ENCODE assay signal across 29 cellular contexts in genomic region chr10:70977621-70978020, GRCh38.
"Had no signal": no experiment of that assay in that cellular context is flagged by ENCODE, and none has a peak within 500 bp of the region (broad histone marks: within the 10 kb centered on the region; RNA-seq: fewer than 3 reads in every experiment).

No MANE protein-coding gene starts in this region.

- DNase-seq: naive B cell; naive thymus-derived CD8-positive, alpha-beta T cell; nephron progenitor cell; occipital lobe; ovary; right cardiac atrium; right lobe of liver; sigmoid colon; small intestine; stimulated activated CD4-positive, alpha-beta T cell treated with anti-CD3 and anti-CD28 coated beads, Interleukin-15, amount 100 ng/mL, for 24 hours; stimulated activated CD4-positive, alpha-beta T cell treated with anti-CD3 and anti-CD28 coated beads, Interleukin-2, amount 100 ng/mL, for 24 hours; stimulated activated CD4-positive, alpha-beta T cell treated with anti-CD3 and anti-CD28 coated beads, Interleukin-2, amount 100 ng/mL, for 48 hours; stimulated activated CD4-positive, alpha-beta T cell treated with anti-CD3 and anti-CD28 coated beads, Interleukin-4, amount 100 ng/mL, for 24 hours; stimulated activated naive B cell treated with anti-CD40 and anti-IgM and Interleukin-4, amounts not matched to agents 10 μg/mL and 1 μg/mL and 100 μg/mL, for 72 hours; stimulated activated naive CD4-positive, alpha-beta T cell treated with Interleukin-2 at 50 U/mL for 16 hours; stomach; testis; tibial artery; transverse colon; uterus had no signal

- H3K27me3 ChIP-seq: ovary, right lobe of liver, testis, upper lobe of right lung, uterus had no signal

- H3K36me3 ChIP-seq: ovary, prostate gland, right lobe of liver, sigmoid colon, stomach, suprapubic skin, tibial artery, transverse colon, upper lobe of right lung, uterus had no signal

- H3K9me3 Mint-ChIP-seq: natural killer cell treated with Interleukin-12 subunit alpha and Interleukin-12 subunit beta and Interleukin-15 and Interleukin-18, amount 100 ng/mL, for 72 hours; stimulated activated effector memory CD8-positive, alpha-beta T cell treated with anti-CD3 and anti-CD28 coated beads, Interleukin-12 subunit alpha, Interleukin-12 subunit beta, amount 100 ng/mL, for 72 hours had no signal

- H3K4me1 Mint-ChIP-seq: neural crest cell had no signal

- H3K27ac ChIP-seq: ovary, parathyroid adenoma, prostate gland, right lobe of liver, sigmoid colon, stomach, suprapubic skin, testis, tibial artery, transverse colon, upper lobe of right lung, uterus had no signal

- H3K36me3 Mint-ChIP-seq: naive B cell; naive thymus-derived CD8-positive, alpha-beta T cell; natural killer cell treated with Interleukin-12 subunit alpha and Interleukin-12 subunit beta and Interleukin-15 and Interleukin-18, amount 100 ng/mL, for 72 hours; stimulated activated effector memory CD8-positive, alpha-beta T cell treated with anti-CD3 and anti-CD28 coated beads, Interleukin-12 subunit alpha, Interleukin-12 subunit beta, amount 100 ng/mL, for 72 hours; stimulated activated naive B cell treated with anti-CD40 and anti-IgM and Interleukin-4, amounts not matched to agents 10 μg/mL and 1 μg/mL and 100 μg/mL, for 72 hours; type B pancreatic cell had no signal

- H3K27ac Mint-ChIP-seq: naive B cell; naive thymus-derived CD8-positive, alpha-beta T cell; natural killer cell treated with Interleukin-12 subunit alpha and Interleukin-12 subunit beta and Interleukin-15 and Interleukin-18, amount 100 ng/mL, for 72 hours; nephron progenitor cell; stimulated activated naive B cell treated with anti-CD40 and anti-IgM and Interleukin-4, amounts not matched to agents 10 μg/mL and 1 μg/mL and 100 μg/mL, for 72 hours; stimulated activated naive CD8-positive, alpha-beta T cell treated with anti-CD3 and anti-CD28 coated beads, Interleukin-15, Interleukin-2, amounts not matched to agents 100 ng/mL and 50 ng/mL, for 24 hours; type B pancreatic cell had no signal

- H3K4me3 ChIP-seq: ovary, prostate gland, right lobe of liver, sigmoid colon, stomach, suprapubic skin, testis, tibial artery, transverse colon, upper lobe of right lung, uterus had no signal

- ATAC-seq: naive thymus-derived CD8-positive, alpha-beta T cell; natural killer cell treated with Interleukin-12 subunit alpha and Interleukin-12 subunit beta and Interleukin-15 and Interleukin-18, amount 100 ng/mL, for 72 hours; right cardiac atrium; right lobe of liver; stimulated activated effector memory CD8-positive, alpha-beta T cell treated with anti-CD3 and anti-CD28 coated beads, Interleukin-12 subunit alpha, Interleukin-12 subunit beta, amount 100 ng/mL, for 72 hours; stimulated activated naive B cell treated with anti-CD40 and anti-IgM and Interleukin-4, amounts not matched to agents 10 μg/mL and 1 μg/mL and 100 μg/mL, for 72 hours; upper lobe of right lung had no signal

- H3K9me3 ChIP-seq: ovary, prostate gland, right lobe of liver, suprapubic skin, testis, transverse colon, upper lobe of right lung, uterus had no signal

- H3K4me3 Mint-ChIP-seq: naive B cell; naive thymus-derived CD8-positive, alpha-beta T cell; natural killer cell treated with Interleukin-12 subunit alpha and Interleukin-12 subunit beta and Interleukin-15 and Interleukin-18, amount 100 ng/mL, for 72 hours; nephron progenitor cell; neural crest cell; stimulated activated effector memory CD8-positive, alpha-beta T cell treated with anti-CD3 and anti-CD28 coated beads, Interleukin-12 subunit alpha, Interleukin-12 subunit beta, amount 100 ng/mL, for 72 hours; stimulated activated naive B cell treated with anti-CD40 and anti-IgM and Interleukin-4, amounts not matched to agents 10 μg/mL and 1 μg/mL and 100 μg/mL, for 72 hours; stimulated activated naive CD8-positive, alpha-beta T cell treated with anti-CD3 and anti-CD28 coated beads, Interleukin-15, Interleukin-2, amounts not matched to agents 100 ng/mL and 50 ng/mL, for 24 hours; type B pancreatic cell had no signal

- H3K4me1 ChIP-seq: parathyroid adenoma, prostate gland, right lobe of liver, sigmoid colon, stomach, suprapubic skin, testis, tibial artery, upper lobe of right lung, uterus had no signal
